In genomic region chr1:210328746-210329488, GRCh38 we compare ENCODE assay signal across 8 cellular contexts. TPM values are rescaled to one million over a fixed set of nuclear protein-coding genes. Genes with fewer than 3 reads are reported as not detected.
A peak's percentile ranks its signal among the peaks of the same experiment; 100 is the strongest.
DNase-seq lines count a peak whose midpoint lies in the region; TF ChIP-seq lines count a peak whose summit lies in the region.

Gene HHAT (plus strand): TSS chr1:210328902. CDS start chr1:210348976, 20,074 bp downstream.

- peak; percentile 33 for DNase-seq in GM04503 (ENCODE audit: low read depth)
- peak; percentile 88 for DNase-seq in H7
- DNase-seq in LoVo (ENCODE audit: low spot score): peak; percentile 76
- peak; percentile 91 for DNase-seq in SKM-1 treated with dmso at 0.1 percent for 144 hours (lab: John Stamatoyannopoulos, UW; ENCODE audit: unreplicated experiment)
- DNase-seq in amniotic stem cell (lab: John Stamatoyannopoulos, UW): peak; percentile 51
- peak; percentile 90 for DNase-seq in left ventricle myocardium inferior
- peak; percentile 95 for DNase-seq in posterior vena cava (ENCODE audit: low spot score)
- DNase-seq in vagina (ENCODE audit: extremely low spot score in 2 of 2): peak in 1 of 2 donors; percentile 85

- intact Hi-C loops in left ventricle myocardium inferior (cut with micrococcal nuclease): no loop called here
- intact Hi-C loops in posterior vena cava (cut with DNase I): no loop called here
- intact Hi-C loops in vagina (cut with DNase I): no loop called here

- H3K9me3 ChIP-seq in left ventricle myocardium inferior (replicated peaks): peaks cover 20% of the 10 kb centered on the region
- no peaks in the 10 kb centered on the region for H3K9me3 ChIP-seq in vagina

- H3K36me3 ChIP-seq in H7 (replicated peaks; ENCODE audit: control insufficient read depth, insufficient read depth, low read length): no peaks in the 10 kb centered on the region
- H3K36me3 ChIP-seq in left ventricle myocardium inferior: no peaks in the 10 kb centered on the region
- H3K36me3 ChIP-seq in vagina: no peaks in the 10 kb centered on the region

- no peak for TF ChIP-seq POLR2A in vagina (IDR thresholded peaks at IDR 0.05)

- peak within 1 kb of the TSS; percentile 96 for H3K27ac ChIP-seq in left ventricle myocardium inferior (replicated peaks)
- H3K27ac ChIP-seq in vagina: peak within 1 kb of the TSS; percentile 88

- H3K27me3 ChIP-seq in H7 (ENCODE audit: control insufficient read depth, insufficient read depth, low read length): peaks cover 66% of the 10 kb centered on the region
- H3K27me3 ChIP-seq in left ventricle myocardium inferior (ENCODE audit: low read depth): no peaks in the 10 kb centered on the region
- no peaks in the 10 kb centered on the region for H3K27me3 ChIP-seq in vagina

- peaks cover 43% of the 10 kb centered on the region for H3K4me1 ChIP-seq in left ventricle myocardium inferior
- peaks cover 9% of the 10 kb centered on the region for H3K4me1 ChIP-seq in vagina

- H3K4me3 ChIP-seq in H7 (ENCODE audit: insufficient read depth, low read depth, low read length) (peak within 1 kb of the TSS; percentile 83), left ventricle myocardium inferior (peak within 1 kb of the TSS; percentile 75), vagina (peak within 1 kb of the TSS; percentile 69 to 72)

- peak; percentile 48 for TF ChIP-seq CTCF in left ventricle myocardium inferior (IDR thresholded peaks at IDR 0.05; ENCODE audit: borderline replicate concordance)
- no peak for TF ChIP-seq CTCF in vagina (IDR thresholded peaks at IDR 0.05)

RNA-seq across cellular contexts. Expression of gene HHAT, which starts in this region (rescaled TPM):
- total RNA-seq in H7 (2014; rRNA removed; shearing (Covaris generic)): 1.0 and 1.4 TPM in 2 replicates
- total RNA-seq in left ventricle myocardium inferior (2.1 TPM), posterior vena cava (1 to 10 TPM; 1.5 to 1.7 TPM), vagina (11.8 TPM)
